ENCODE assay signal across 8 cellular contexts in genomic region chr3:72997421-72997961, GRCh38. TPM values are rescaled to one million over a fixed set of nuclear protein-coding genes. Genes with fewer than 3 reads are reported as not detected.
DNase-seq lines count a peak whose midpoint lies in the region; ATAC-seq and TF ChIP-seq lines count a peak whose summit lies in the region.

No MANE protein-coding gene starts in this region.

- intact Hi-C loops in breast epithelium (cut with DNase I; ENCODE audit: low total_unique reads): no loop called here

- ATAC-seq in GM18502 (IDR thresholded peaks at IDR 0.05; ENCODE audit: poor library complexity, unreplicated experiment) (peak; percentile 33), HG03469 (IDR thresholded peaks at IDR 0.05; ENCODE audit: unreplicated experiment) (no peak)

- H3K36me3 ChIP-seq in HUES48 (ENCODE audit: control insufficient read depth, insufficient read depth, low read length): peaks cover 44% of the 10 kb centered on the region
- H3K36me3 ChIP-seq in breast epithelium: no peaks in the 10 kb centered on the region

- H3K4me3 ChIP-seq in HUES48 (ENCODE audit: low read depth, low read length) (peak overlapping the region; percentile 93), breast epithelium (peak overlapping the region; percentile 69 to 90 (median 79))

- peak overlapping the region; percentile 99 for H3K27ac ChIP-seq in HUES48 (ENCODE audit: low read depth, low read length)
- H3K27ac ChIP-seq in breast epithelium: peak overlapping the region; percentile 94 to 98

- H3K4me1 ChIP-seq in HUES48 (ENCODE audit: control insufficient read depth, insufficient read depth, low read length) (peaks cover 10% of the 10 kb centered on the region), breast epithelium (no peaks in the 10 kb centered on the region)

- DNase-seq in AML-193 (lab: John Stamatoyannopoulos, UW): peak; percentile 75
- DNase-seq in SKM-1 (lab: John Stamatoyannopoulos, UW; ENCODE audit: unreplicated experiment): peak; percentile 35
- no peak for DNase-seq in breast epithelium (ENCODE audit: low spot score in 2 of 2)
- DNase-seq in iris pigment epithelial cell (ENCODE audit: low read depth): peak; percentile 75
- peak; percentile 19 to 36 for DNase-seq in stimulated activated CD4-positive, alpha-beta T cell treated with anti-CD3 and anti-CD28 coated beads, Interleukin-15, amount 100 ng/mL, for 48 hours (ENCODE audit: low read depth in 2 of 2)

- H3K9ac ChIP-seq in HUES48 (ENCODE audit: low read depth, low read length): peak overlapping the region; percentile 87

- no peaks in the 10 kb centered on the region for H3K27me3 ChIP-seq in HUES48 (ENCODE audit: control insufficient read depth, insufficient read depth, low read length)
- H3K27me3 ChIP-seq in breast epithelium: no peaks in the 10 kb centered on the region

- H3K9me3 ChIP-seq in HUES48 (ENCODE audit: control insufficient read depth, insufficient read depth, low read length) (no peaks in the 10 kb centered on the region), breast epithelium (no peaks in the 10 kb centered on the region)

- TF ChIP-seq POLR2A in breast epithelium (IDR thresholded peaks at IDR 0.05): no peak

- no peak for TF ChIP-seq CTCF in breast epithelium (IDR thresholded peaks at IDR 0.05)

RNA-seq across cellular contexts. Expression of gene PPP4R2, which starts 0.9 kb away (rescaled TPM):
- total RNA-seq in breast epithelium: 10 to 100 TPM; 34.6 to 71.4 (median 49.2) TPM

Comparison
In these comparisons a context has a peak if more than half of its experiments do, and no peak if none do; other contexts are left out.
1. DNase-seq: peak in AML-193 (2 of 2), SKM-1 (single experiment), iris pigment epithelial cell (single experiment) and stimulated activated CD4-positive, alpha-beta T cell treated with anti-CD3 and anti-CD28 coated beads, Interleukin-15, amount 100 ng/mL, for 48 hours (2 of 2); none in breast epithelium (0 of 2).